ENCODE assay signal across 20 cellular contexts in genomic region chr18:37207343-37207742, GRCh38.
"Had no signal": no experiment of that assay in that cellular context is flagged by ENCODE, and none has a peak within 500 bp of the region (broad histone marks: within the 10 kb centered on the region; RNA-seq: fewer than 3 reads in every experiment).

No MANE protein-coding gene starts in this region.

- H3K27me3 ChIP-seq: ascending aorta, colonic mucosa, heart left ventricle, right atrium auricular region, tibial nerve had no signal

- H3K4me1 ChIP-seq: ascending aorta, colonic mucosa, heart left ventricle, prostate gland, right atrium auricular region, tibial nerve had no signal

- H3K27ac ChIP-seq: ascending aorta, colonic mucosa, heart left ventricle, prostate gland, right atrium auricular region, tibial nerve had no signal

- H3K4me1 Mint-ChIP-seq: central memory CD8-positive, alpha-beta T cell; memory B cell; naive B cell had no signal

- H3K36me3 ChIP-seq: ascending aorta, colonic mucosa, heart left ventricle, prostate gland, right atrium auricular region had no signal

- H3K4me3 ChIP-seq: ascending aorta, colonic mucosa, heart left ventricle, mucosa of descending colon, prostate gland, right atrium auricular region, tibial nerve had no signal

- FAIRE-seq: frontal cortex, urothelium cell line had no signal

- ATAC-seq: activated T-cell treated with anti-CD3 and anti-CD28 coated beads, Interleukin-2, amount 50 U/mL, for 72 hours; heart left ventricle; mucosa of descending colon had no signal

- H3K27me3 Mint-ChIP-seq: central memory CD8-positive, alpha-beta T cell; memory B cell; naive B cell; stimulated activated naive CD8-positive, alpha-beta T cell treated with anti-CD3 and anti-CD28 coated beads, Interleukin-15, Interleukin-2, amounts not matched to agents 100 ng/mL and 50 ng/mL, for 24 hours had no signal

- H3K4me3 Mint-ChIP-seq: activated T-cell treated with anti-CD3 and anti-CD28 coated beads, Interleukin-2, amount 50 U/mL, for 72 hours; central memory CD8-positive, alpha-beta T cell; memory B cell; naive B cell; stimulated activated naive CD8-positive, alpha-beta T cell treated with anti-CD3 and anti-CD28 coated beads, Interleukin-15, Interleukin-2, amounts not matched to agents 100 ng/mL and 50 ng/mL, for 24 hours had no signal

- H3K9me3 Mint-ChIP-seq: central memory CD8-positive, alpha-beta T cell; stimulated activated naive CD8-positive, alpha-beta T cell treated with anti-CD3 and anti-CD28 coated beads, Interleukin-15, Interleukin-2, amounts not matched to agents 100 ng/mL and 50 ng/mL, for 24 hours had no signal

- H3K9me3 ChIP-seq: colonic mucosa, prostate gland had no signal

- DNase-seq: activated CD4-positive, alpha-beta T cell treated with anti-CD3 and anti-CD28 coated beads for 1 hour; activated CD8-positive, alpha-beta memory T cell treated with anti-CD3 and anti-CD28 coated beads for 24 hours; activated CD8-positive, alpha-beta memory T cell treated with anti-CD3 and anti-CD28 coated beads, Interleukin-2, amount 50 U/mL, for 48 hours; activated effector memory CD4-positive, alpha-beta T cell treated with anti-CD3 and anti-CD28 coated beads, Interleukin-2, amount 50 U/mL, for 16 hours; activated naive CD4-positive, alpha-beta T cell treated with anti-CD3 and anti-CD28 coated beads, Interleukin-2, amount 50 U/mL, for 16 hours; activated T-cell treated with anti-CD3 and anti-CD28 coated beads, Interleukin-2, amount 50 U/mL, for 72 hours; colonic mucosa; heart left ventricle; mucosa of descending colon; naive B cell; stimulated activated CD4-positive, alpha-beta T cell treated with anti-CD3 and anti-CD28 coated beads, Interleukin-2, amount 100 ng/mL, for 24 hours had no signal

- H3K27ac Mint-ChIP-seq: activated T-cell treated with anti-CD3 and anti-CD28 coated beads, Interleukin-2, amount 50 U/mL, for 72 hours; memory B cell; naive B cell; stimulated activated naive CD8-positive, alpha-beta T cell treated with anti-CD3 and anti-CD28 coated beads, Interleukin-15, Interleukin-2, amounts not matched to agents 100 ng/mL and 50 ng/mL, for 24 hours had no signal
